ENCODE assay signal across 18 cellular contexts in genomic region chr14:101709533-101709881, GRCh38.
"Had no signal": no experiment of that assay in that cellular context is flagged by ENCODE, and none has a peak within 500 bp of the region (broad histone marks: within the 10 kb centered on the region; RNA-seq: fewer than 3 reads in every experiment).

No MANE protein-coding gene starts in this region.

- H3K36me3 ChIP-seq: colonic mucosa, thyroid gland had no signal

- FAIRE-seq: endothelial cell of umbilical vein, urothelium cell line had no signal

- ATAC-seq: foreskin keratinocyte, left ventricle myocardium superior, right cardiac atrium had no signal

- H3K36me3 Mint-ChIP-seq: activated naive CD8-positive, alpha-beta T cell had no signal

- H3K27ac Mint-ChIP-seq: progenitor cell of endocrine pancreas had no signal

- H3K27me3 ChIP-seq: colonic mucosa, thyroid gland had no signal

- H3K4me3 ChIP-seq: colonic mucosa, smooth muscle cell, thyroid gland had no signal

- DNase-seq: activated CD4-positive, alpha-beta T cell treated with anti-CD3 and anti-CD28 coated beads, Interleukin-2, amount 50 U/mL, for 4 hours; activated CD4-positive, CD25-positive, alpha-beta regulatory T cell treated with anti-CD3 and anti-CD28 coated beads, Interleukin-2, amount 50 U/mL, for 72 hours; activated gamma-delta T cell treated with Interleukin-2 at 50 U/mL for 16 hours; amniotic stem cell; foreskin keratinocyte; glutamatergic neuron; hypothalamus; left ventricle myocardium superior; nephron progenitor cell; T-helper 9 cell had no signal

- H3K27me3 Mint-ChIP-seq: activated naive CD8-positive, alpha-beta T cell had no signal

- H3K9me3 ChIP-seq: colonic mucosa, thyroid gland had no signal

- H3K4me1 ChIP-seq: foreskin keratinocyte had no signal

- H3K4me2 ChIP-seq: smooth muscle cell had no signal

- H3K4me3 Mint-ChIP-seq: activated naive CD8-positive, alpha-beta T cell; nephron progenitor cell had no signal

- H3K27ac ChIP-seq: colonic mucosa, foreskin keratinocyte had no signal
